In the genomic region with DNA sequence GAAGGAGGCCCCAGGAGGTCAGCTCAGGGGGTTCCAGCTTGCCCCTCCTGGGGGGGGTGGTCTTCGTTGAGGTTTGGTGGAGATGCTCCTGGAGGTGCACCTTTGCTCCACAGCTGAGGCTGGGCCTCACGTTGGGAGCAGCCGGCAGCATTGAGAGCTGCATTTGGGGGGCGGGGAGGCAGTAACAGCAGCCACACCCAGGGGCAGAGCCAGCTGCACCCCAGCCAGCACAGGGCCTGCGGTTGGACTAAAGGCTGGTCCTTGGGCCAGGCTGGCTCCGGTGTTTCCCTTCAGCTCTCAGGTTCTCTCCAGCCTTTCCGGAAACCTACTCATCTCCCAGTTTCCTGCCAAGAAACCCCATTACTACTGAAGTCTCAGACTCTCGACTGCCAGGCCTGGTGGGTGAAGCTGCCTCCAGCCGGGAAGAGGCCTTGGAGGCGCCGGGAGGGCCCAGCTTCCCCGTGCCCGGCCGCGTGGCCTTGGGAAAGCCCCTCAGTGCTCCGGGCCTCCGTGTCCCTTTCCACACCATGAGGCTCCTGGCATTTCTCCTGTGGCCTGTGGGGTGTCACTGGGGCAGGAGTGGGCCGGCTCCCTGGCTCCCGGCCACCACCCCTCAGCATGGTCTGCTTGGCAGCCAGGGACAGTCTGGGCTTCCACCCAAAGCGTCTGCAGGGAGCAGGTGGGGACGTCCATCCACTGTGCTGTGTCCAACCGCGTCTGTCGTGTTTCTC, we compare ENCODE assay signal across 9 cellular contexts. TPM values are rescaled to one million over a fixed set of nuclear protein-coding genes. Genes with fewer than 3 reads are reported as not detected.
DNase-seq lines count a peak whose midpoint lies in the region; ATAC-seq, FAIRE-seq and TF ChIP-seq lines count a peak whose summit lies in the region.
"Had no signal": no experiment of that assay in that cellular context is flagged by ENCODE, and none has a peak within 500 bp of the region (broad histone marks: within the 10 kb centered on the region; RNA-seq: fewer than 3 reads in every experiment).

No MANE protein-coding gene starts in this region.

- ATAC-seq in GM23338 (peak; percentile 52), heart right ventricle (peak; percentile 35 to 93 (median 82)), GM21786 (IDR thresholded peaks at IDR 0.05; ENCODE audit: unreplicated experiment) (no peak)

- H3K27me3 Mint-ChIP-seq in GM23338 (ENCODE audit: insufficient read depth, low read depth, poor library complexity), result peaks cover 34% of the 10 kb centered on the region
- peaks cover 4% of the 10 kb centered on the region for H3K27me3 Mint-ChIP-seq in osteocyte (ENCODE audit: unreplicated experiment)

- peaks cover 19% of the 10 kb centered on the region for H3F3A ChIP-seq in GM23338 (replicated peaks; ENCODE audit: low read depth)

- no peak overlapping the region for H3K27ac Mint-ChIP-seq in GM23338
- no peak overlapping the region for H3K27ac Mint-ChIP-seq in osteocyte (ENCODE audit: unreplicated experiment)

- H3K4me1 ChIP-seq in GM23338 (ENCODE audit: insufficient read depth) (peaks cover 3% of the 10 kb centered on the region; the same call in 1 of the 2 replicates), adrenal gland (replicated peaks in 1 of 2) (peaks cover 5 to 18% of the 10 kb centered on the region in 2 donors), heart right ventricle (peaks cover 8 to 40% (median 34%) of the 10 kb centered on the region in 9 donors), small intestine (ENCODE audit: control insufficient read depth in 2 of 2, insufficient read depth in 1 of 2, low read depth in 1 of 2, low read length in 1 of 2) (peaks cover 3 to 7% of the 10 kb centered on the region in 2 donors)

- intact Hi-C loops in adrenal gland (cut with DNase I), result loop anchor here in 1 of 2 donors (5.0 kb wide), 1 partner anchor 81 kb away; no protein-coding TSS in a partner anchor
- intact Hi-C loops in heart right ventricle (cut with DNase I), result loop anchor here in 5 of 10 donors (5.0 to 10.0 kb wide), 4 partner anchors 76 to 224 kb away; no protein-coding TSS in a partner anchor

- H2AFZ ChIP-seq in GM23338, result no peak overlapping the region

- H4K20me1 ChIP-seq in GM23338 (replicated peaks; ENCODE audit: insufficient read depth), result no peaks in the 10 kb centered on the region

- H3K36me3 Mint-ChIP-seq in GM23338 (ENCODE audit: low read depth) (no peaks in the 10 kb centered on the region; the same call in 2 of the 3 replicates), osteocyte (ENCODE audit: unreplicated experiment) (peaks cover 2% of the 10 kb centered on the region)

- H3K9me2 ChIP-seq in GM23338 (ENCODE audit: insufficient read depth), result 0 out of 2 replicates have a peak, but pooled peaks cover 4% of the 10 kb centered on the region

- H3K4me1 Mint-ChIP-seq in GM23338 (peaks cover 10% of the 10 kb centered on the region), osteocyte (ENCODE audit: unreplicated experiment) (peaks cover 18% of the 10 kb centered on the region)

- H3K9me3 Mint-ChIP-seq in GM23338 (peaks cover 6% of the 10 kb centered on the region; the same call in 1 of the 3 replicates), osteocyte (ENCODE audit: unreplicated experiment) (no peaks in the 10 kb centered on the region)

- H3K4me3 ChIP-seq in GM23338 (no peak overlapping the region), adrenal gland (no peak overlapping the region), heart right ventricle (no peak overlapping the region), small intestine (ENCODE audit: low read depth in 1 of 2, low read length in 2 of 2) (no peak overlapping the region)

- 25 to 55% (median 49%) methylated on average over 14 to 24 of the region's 24 CpGs for WGBS in adrenal gland, 4 donors
- 40 to 47% methylated on average over 24 of the region's 24 CpGs for WGBS in heart right ventricle, 2 donors
- 25 to 48% (median 35%) methylated on average over 22 to 24 of the region's 24 CpGs for WGBS in small intestine, 3 donors

- FAIRE-seq in small intestine (lab: Jason Lieb, UNC), result no peak

- no peak for TF ChIP-seq POLR2A in adrenal gland (IDR thresholded peaks at IDR 0.05)

- no peaks in the 10 kb centered on the region for H3K79me2 ChIP-seq in GM23338 (replicated peaks; ENCODE audit: insufficient read depth)

- no peaks in the 10 kb centered on the region for H3K9me3 ChIP-seq in adrenal gland (replicated peaks in 1 of 3)
- peaks cover 0 to 11% (median 0%) of the 10 kb centered on the region in 11 donors for H3K9me3 ChIP-seq in heart right ventricle
- no peaks in the 10 kb centered on the region for H3K9me3 ChIP-seq in small intestine (ENCODE audit: control insufficient read depth, low read depth)

- no peak overlapping the region for H3K4me2 ChIP-seq in GM23338

- H3K27me3 ChIP-seq in GM23338 (ENCODE audit: insufficient read depth) (no peaks in the 10 kb centered on the region), adrenal gland (no peaks in the 10 kb centered on the region), heart right ventricle (peaks cover 0 to 5% (median under 1%) of the 10 kb centered on the region in 7 donors), small intestine (ENCODE audit: control insufficient read depth in 2 of 2, insufficient read depth in 2 of 2, low read length in 2 of 2) (peaks cover 0 to 2% of the 10 kb centered on the region in 2 donors)

- H3K27ac ChIP-seq in GM23338 (ENCODE audit: low read depth), result no peak overlapping the region
- peak overlapping the region in 2 of 5 donors; percentile 30 to 73 for H3K27ac ChIP-seq in adrenal gland
- H3K27ac ChIP-seq in heart right ventricle, result peak overlapping the region; percentile 10 to 76 (median 63)
- no peak overlapping the region for H3K27ac ChIP-seq in small intestine (ENCODE audit: low read depth in 1 of 2, low read length in 1 of 2)

- H3K36me3 ChIP-seq in GM23338 (ENCODE audit: insufficient read depth) (no peaks in the 10 kb centered on the region), adrenal gland (replicated peaks in 1 of 2) (no peaks in the 10 kb centered on the region), heart right ventricle (no peaks in the 10 kb centered on the region), small intestine (ENCODE audit: control insufficient read depth in 2 of 2, insufficient read depth in 2 of 2, low read length in 2 of 2) (no peaks in the 10 kb centered on the region)

- DNase-seq in GM23338 (ENCODE audit: low spot score) (no peak), adrenal gland (peak in 5 of 7 donors; percentile 47 to 76 (median 58)), heart right ventricle (peak; percentile 63 to 74), small intestine (peak; percentile 43), osteocyte (ENCODE audit: extremely low spot score, unreplicated experiment) (no peak), GM19240 (ENCODE audit: insufficient read length, low spot score) (no peak), COLO668 (lab: John Stamatoyannopoulos, UW; ENCODE audit: unreplicated experiment) (no peak)
- DNase-seq: activated CD4-positive, CD25-positive, alpha-beta regulatory T cell had no signal

- H3K4me3 Mint-ChIP-seq in GM23338 (no peak overlapping the region), osteocyte (ENCODE audit: unreplicated experiment) (no peak overlapping the region)

- no peak for TF ChIP-seq CTCF in GM23338 (conservative IDR thresholded peaks at IDR 0.05; ENCODE audit: low read depth in 2 of 2)
- no peak for TF ChIP-seq CTCF in adrenal gland (IDR thresholded peaks at IDR 0.05)
- TF ChIP-seq CTCF in heart right ventricle (IDR thresholded peaks at IDR 0.05), result no peak
- no peak for TF ChIP-seq CTCF in osteocyte (IDR thresholded peaks at IDR 0.05)

TF ChIP-seq in GM23338, 12 proteins besides CTCF, POLR2A, EP300 and RAD21:
- no peak for TF ChIP-seq EZH2phosphoT487 (IDR thresholded peaks at IDR 0.05; ENCODE audit: unreplicated experiment)
- TF ChIP-seq, protein P1, sequence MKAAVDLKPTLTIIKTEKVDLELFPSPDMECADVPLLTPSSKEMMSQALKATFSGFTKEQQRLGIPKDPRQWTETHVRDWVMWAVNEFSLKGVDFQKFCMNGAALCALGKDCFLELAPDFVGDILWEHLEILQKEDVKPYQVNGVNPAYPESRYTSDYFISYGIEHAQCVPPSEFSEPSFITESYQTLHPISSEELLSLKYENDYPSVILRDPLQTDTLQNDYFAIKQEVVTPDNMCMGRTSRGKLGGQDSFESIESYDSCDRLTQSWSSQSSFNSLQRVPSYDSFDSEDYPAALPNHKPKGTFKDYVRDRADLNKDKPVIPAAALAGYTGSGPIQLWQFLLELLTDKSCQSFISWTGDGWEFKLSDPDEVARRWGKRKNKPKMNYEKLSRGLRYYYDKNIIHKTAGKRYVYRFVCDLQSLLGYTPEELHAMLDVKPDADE (IDR thresholded peaks at IDR 0.05), result no peak

RNA-seq across cellular contexts. Expression of a gene that starts 14.0 kb away (rescaled TPM):
- 16.7 and 22.7 TPM in 2 replicates for total RNA-seq in GM23338 (2014; rRNA removed; shearing (Covaris generic))
- polyA plus RNA-seq in GM23338 (2016; fragmentation: Nextera tagmentation; extraction: Ambion mirVana), result 21.7 and 22.7 TPM in 2 replicates
- total RNA-seq in adrenal gland, result 10 to 100 TPM in 7 of 8 donors, 1 to 10 TPM in 1; 7.8 to 19.9 (median 15.3) TPM
- polyA plus RNA-seq in adrenal gland, result 10 to 100 TPM in 2 of 3 donors, 1 to 10 TPM in 1; 8.7 to 33.4 (median 12.1) TPM
- total RNA-seq in heart right ventricle, result 10 to 100 TPM in 9 of 10 donors, 1 to 10 TPM in 1; 9.5 to 25.8 (median 13.8) TPM
- polyA plus RNA-seq in heart right ventricle, result 10 to 100 TPM; 16.1 to 18.7 TPM
- polyA plus RNA-seq in small intestine, result 10 to 100 TPM in 1 of 3 donors, 1 to 10 TPM in 2; 1.8 to 14.5 (median 3.8) TPM
- total RNA-seq in osteocyte, result 24.4 and 29.0 TPM in 2 replicates

RNA-seq across cellular contexts. Expression of a gene that starts 29.3 kb away (rescaled TPM):
- total RNA-seq in GM23338 (2014; rRNA removed; shearing (Covaris generic)), result 8.2 and 12.3 TPM in 2 replicates
- 13.2 and 14.0 TPM in 2 replicates for polyA plus RNA-seq in GM23338 (2016; fragmentation: Nextera tagmentation; extraction: Ambion mirVana)
- 10 to 100 TPM; 22.6 to 35.3 (median 27.0) TPM for total RNA-seq in adrenal gland
- 10 to 100 TPM; 23.8 to 33.7 (median 24.4) TPM for polyA plus RNA-seq in adrenal gland
- total RNA-seq in heart right ventricle, result 10 to 100 TPM; 17.5 to 26.4 (median 22.1) TPM
- 10 to 100 TPM; 23.8 to 30.6 TPM for polyA plus RNA-seq in heart right ventricle
- 10 to 100 TPM; 29.0 to 35.8 (median 34.6) TPM for polyA plus RNA-seq in small intestine
- 31.1 and 35.9 TPM in 2 replicates for total RNA-seq in osteocyte

Comparison
In these comparisons a context has a peak if more than half of its experiments do, and no peak if none do; other contexts are left out.
1. DNase-seq: peak in adrenal gland (5 of 7), heart right ventricle (2 of 2) and small intestine (single experiment); none in GM23338 (single experiment), osteocyte (single experiment), GM19240 (single experiment) and COLO668 (single experiment).
2. H3K27ac ChIP-seq: peak in heart right ventricle (10 of 10); none in GM23338 (single experiment) and small intestine (0 of 2).